ENCODE assay signal across 1 cellular context in genomic region chr10:44827431-44828006, GRCh38.
TF ChIP-seq lines count a peak whose summit lies in the region.

No MANE protein-coding gene starts in this region.

TF ChIP-seq in HepG2, 621 proteins besides CTCF, POLR2A, EP300 and RAD21 (continued from another document):
- peak; percentile 27; the same call in 1 of the 2 replicates for TF ChIP-seq ZNF687 (CRISPR knock-in tag; IDR thresholded peaks at IDR 0.05)
- TF ChIP-seq FOXA3 (CRISPR knock-in tag; IDR thresholded peaks at IDR 0.05), result peak; percentile 39; the same call in 1 of the 2 replicates
- no peak for TF ChIP-seq NBN (conservative IDR thresholded peaks at IDR 0.05)
TF ChIP-seq in HepG2: peak in this region for 3.
